In the genomic region with DNA sequence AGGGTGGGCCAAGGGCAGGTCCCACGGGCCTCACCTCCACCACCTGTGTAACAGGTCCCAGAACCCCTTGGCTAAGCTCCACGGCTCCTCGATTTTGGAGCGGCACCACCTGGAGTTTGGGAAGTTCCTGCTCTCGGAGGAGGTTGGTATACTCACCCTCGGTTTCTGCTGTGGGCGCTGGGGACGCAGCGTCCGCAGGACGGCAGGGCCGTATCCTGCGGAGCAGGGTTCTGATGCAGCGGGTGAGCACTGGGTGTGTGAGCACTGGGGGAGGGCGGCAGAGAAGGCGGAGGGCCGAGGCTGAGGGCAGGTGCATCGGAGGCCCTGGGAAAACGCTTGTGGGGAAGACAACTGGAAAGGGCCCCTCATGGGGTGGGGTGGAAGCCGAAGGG, we compare ENCODE assay signal across 7 cellular contexts. TPM values are rescaled to one million over a fixed set of nuclear protein-coding genes. Genes with fewer than 3 reads are reported as not detected.
DNase-seq lines count a peak whose midpoint lies in the region; ATAC-seq, FAIRE-seq and TF ChIP-seq lines count a peak whose summit lies in the region.

No MANE protein-coding gene starts in this region.

- 0 out of 2 replicates have a peak, but pooled peaks cover 2% of the 10 kb centered on the region for H3F3A ChIP-seq in GM23338 (replicated peaks; ENCODE audit: low read depth)

- H3K27me3 Mint-ChIP-seq in GM23338 (ENCODE audit: insufficient read depth, low read depth, poor library complexity) = peaks cover 8% of the 10 kb centered on the region
- no peaks in the 10 kb centered on the region for H3K27me3 Mint-ChIP-seq in activated T-helper 1 cell treated with anti-CD3 and anti-CD28 coated beads, Interleukin-12 subunit alpha, Interleukin-12 subunit beta, Interleukin-2, Interleukin-4 antibody, amounts not matched to agents 30 ng/mL and 10 ng/mL and 1 ng/mL, durations not matched to agents 14 hours and 24 hours and 36 hours (ENCODE audit: insufficient read depth)
- no peaks in the 10 kb centered on the region for H3K27me3 Mint-ChIP-seq in stimulated activated memory B cell treated with anti-CD40 and anti-IgM and Interleukin-4, amounts not matched to agents 10 μg/mL and 1 μg/mL and 100 μg/mL, for 72 hours

- peak overlapping the region; percentile 90 for H3K4me2 ChIP-seq in GM23338
- peak overlapping the region; percentile 22 for H3K4me2 ChIP-seq in keratinocyte (ENCODE audit: control insufficient read depth, extremely low read depth, insufficient read depth, low read depth, low read length)

- no peaks in the 10 kb centered on the region for H3K4me1 ChIP-seq in GM23338 (ENCODE audit: insufficient read depth)
- H3K4me1 ChIP-seq in keratinocyte (ENCODE audit: control insufficient read depth, extremely low read depth, insufficient read depth, low read length) = no peaks in the 10 kb centered on the region

- ATAC-seq in GM23338 = peak; percentile 18
- no peak for ATAC-seq in stimulated activated memory B cell treated with anti-CD40 and anti-IgM and Interleukin-4, amounts not matched to agents 10 μg/mL and 1 μg/mL and 100 μg/mL, for 72 hours

- H3K27ac ChIP-seq in GM23338 (ENCODE audit: low read depth) = no peak overlapping the region
- H3K27ac ChIP-seq in keratinocyte (ENCODE audit: control insufficient read depth, insufficient read depth, low read length) = no peak overlapping the region

- FAIRE-seq in keratinocyte (lab: Jason Lieb, UNC) = no peak

- H4K20me1 ChIP-seq in GM23338 (replicated peaks; ENCODE audit: insufficient read depth) = no peaks in the 10 kb centered on the region; the same call in 1 of the 2 replicates
- H4K20me1 ChIP-seq in keratinocyte (ENCODE audit: control insufficient read depth, extremely low read depth, insufficient read depth, low read length) = no peaks in the 10 kb centered on the region

- intact Hi-C loops in activated T-helper 1 cell treated with anti-CD3 and anti-CD28 coated beads, Interleukin-12 subunit alpha, Interleukin-12 subunit beta, Interleukin-2, Interleukin-4 antibody, amounts not matched to agents 30 ng/mL and 10 ng/mL and 1 ng/mL, durations not matched to agents 14 hours and 24 hours and 36 hours (cut with micrococcal nuclease) = no loop called here

- peaks cover 12% of the 10 kb centered on the region for H3K36me3 Mint-ChIP-seq in GM23338 (ENCODE audit: low read depth)
- peaks cover 5% of the 10 kb centered on the region for H3K36me3 Mint-ChIP-seq in activated T-helper 1 cell treated with anti-CD3 and anti-CD28 coated beads, Interleukin-12 subunit alpha, Interleukin-12 subunit beta, Interleukin-2, Interleukin-4 antibody, amounts not matched to agents 30 ng/mL and 10 ng/mL and 1 ng/mL, durations not matched to agents 14 hours and 24 hours and 36 hours (ENCODE audit: low read depth)
- H3K36me3 Mint-ChIP-seq in stimulated activated memory B cell treated with anti-CD40 and anti-IgM and Interleukin-4, amounts not matched to agents 10 μg/mL and 1 μg/mL and 100 μg/mL, for 72 hours = peaks cover 24% of the 10 kb centered on the region

- peak overlapping the region; percentile 87 for H3K4me3 ChIP-seq in GM23338
- H3K4me3 ChIP-seq in keratinocyte (ENCODE audit: control insufficient read depth in 2 of 3, extremely low read depth in 1 of 3, insufficient read depth in 2 of 3, low read depth in 1 of 3, low read length in 3 of 3) = no peak overlapping the region

- H3K79me2 ChIP-seq in GM23338 (replicated peaks; ENCODE audit: insufficient read depth) (no peaks in the 10 kb centered on the region), keratinocyte (ENCODE audit: control insufficient read depth, insufficient read depth, low read length) (no peaks in the 10 kb centered on the region)

- no peak overlapping the region for H3K9ac ChIP-seq in keratinocyte (ENCODE audit: control insufficient read depth, extremely low read depth, insufficient read depth, low read length)

- no peaks in the 10 kb centered on the region for H3K9me2 ChIP-seq in GM23338 (ENCODE audit: insufficient read depth)

- H3K9me3 Mint-ChIP-seq in GM23338 = no peaks in the 10 kb centered on the region; the same call in 2 of the 3 replicates
- no peaks in the 10 kb centered on the region for H3K9me3 Mint-ChIP-seq in activated T-helper 1 cell treated with anti-CD3 and anti-CD28 coated beads, Interleukin-12 subunit alpha, Interleukin-12 subunit beta, Interleukin-2, Interleukin-4 antibody, amounts not matched to agents 30 ng/mL and 10 ng/mL and 1 ng/mL, durations not matched to agents 14 hours and 24 hours and 36 hours
- H3K9me3 Mint-ChIP-seq in stimulated activated memory B cell treated with anti-CD40 and anti-IgM and Interleukin-4, amounts not matched to agents 10 μg/mL and 1 μg/mL and 100 μg/mL, for 72 hours = peaks cover 5% of the 10 kb centered on the region

- no peak overlapping the region for H3K27ac Mint-ChIP-seq in GM23338
- H3K27ac Mint-ChIP-seq in activated T-helper 1 cell treated with anti-CD3 and anti-CD28 coated beads, Interleukin-12 subunit alpha, Interleukin-12 subunit beta, Interleukin-2, Interleukin-4 antibody, amounts not matched to agents 30 ng/mL and 10 ng/mL and 1 ng/mL, durations not matched to agents 14 hours and 24 hours and 36 hours = peak overlapping the region; percentile 72
- H3K27ac Mint-ChIP-seq in stimulated activated memory B cell treated with anti-CD40 and anti-IgM and Interleukin-4, amounts not matched to agents 10 μg/mL and 1 μg/mL and 100 μg/mL, for 72 hours = peak overlapping the region; percentile 84

- TF ChIP-seq CTCF in GM23338 (conservative IDR thresholded peaks at IDR 0.05; ENCODE audit: low read depth in 2 of 2) (no peak; a peak in 1 of 4 replicates), keratinocyte (optimal IDR thresholded peaks at IDR 0.05 in 1 of 3, IDR thresholded peaks at IDR 0.05 in 1 of 3, conservative IDR thresholded peaks at IDR 0.05 in 1 of 3; ENCODE audit: extremely low read depth in 1 of 3, insufficient read depth in 2 of 3, low read length in 3 of 3) (no peak)

- H3K36me3 ChIP-seq in GM23338 (ENCODE audit: insufficient read depth) = no peaks in the 10 kb centered on the region
- no peaks in the 10 kb centered on the region for H3K36me3 ChIP-seq in keratinocyte (ENCODE audit: control insufficient read depth in 2 of 2, extremely low read depth in 1 of 2, insufficient read depth in 2 of 2, low read length in 2 of 2)

- peak overlapping the region; percentile 94 for H2AFZ ChIP-seq in GM23338
- H2AFZ ChIP-seq in keratinocyte (ENCODE audit: control insufficient read depth, low read length) = no peak overlapping the region

- dilution Hi-C loops in keratinocyte (cut with MboI; ENCODE audit: extremely low pct_ligation_motif_present, low sequenced_read_pairs) = no loop called here

- no peaks in the 10 kb centered on the region for H3K27me3 ChIP-seq in GM23338 (ENCODE audit: insufficient read depth)
- peaks cover 18% of the 10 kb centered on the region for H3K27me3 ChIP-seq in keratinocyte (ENCODE audit: control insufficient read depth, extremely low read depth, insufficient read depth, low read length)

- no peak for DNase-seq in GM23338 (ENCODE audit: low spot score)
- no peak for DNase-seq in activated T-helper 1 cell treated with anti-CD3 and anti-CD28 coated beads, Interleukin-12 subunit alpha, Interleukin-12 subunit beta, Interleukin-2, Interleukin-4 antibody, amounts not matched to agents 30 ng/mL and 10 ng/mL and 1 ng/mL, durations not matched to agents 14 hours and 24 hours and 36 hours (ENCODE audit: low spot score)
- DNase-seq in keratinocyte (ENCODE audit: low read depth, low spot score) = no peak
- no peak for DNase-seq in NCI-H226
- no peak for DNase-seq in cortex of kidney (lab: John Stamatoyannopoulos, UW)
- DNase-seq in activated CD4-positive, CD25-positive, alpha-beta regulatory T cell (lab: John Stamatoyannopoulos, UW) = no peak

- H3K4me1 Mint-ChIP-seq in GM23338 = no peaks in the 10 kb centered on the region; the same call in 2 of the 3 replicates
- peaks cover 8% of the 10 kb centered on the region for H3K4me1 Mint-ChIP-seq in activated T-helper 1 cell treated with anti-CD3 and anti-CD28 coated beads, Interleukin-12 subunit alpha, Interleukin-12 subunit beta, Interleukin-2, Interleukin-4 antibody, amounts not matched to agents 30 ng/mL and 10 ng/mL and 1 ng/mL, durations not matched to agents 14 hours and 24 hours and 36 hours (ENCODE audit: low read depth)
- peaks cover 28% of the 10 kb centered on the region for H3K4me1 Mint-ChIP-seq in stimulated activated memory B cell treated with anti-CD40 and anti-IgM and Interleukin-4, amounts not matched to agents 10 μg/mL and 1 μg/mL and 100 μg/mL, for 72 hours

- peak overlapping the region; percentile 73 for H3K4me3 Mint-ChIP-seq in GM23338
- peak overlapping the region; percentile 86 for H3K4me3 Mint-ChIP-seq in activated T-helper 1 cell treated with anti-CD3 and anti-CD28 coated beads, Interleukin-12 subunit alpha, Interleukin-12 subunit beta, Interleukin-2, Interleukin-4 antibody, amounts not matched to agents 30 ng/mL and 10 ng/mL and 1 ng/mL, durations not matched to agents 14 hours and 24 hours and 36 hours
- peak overlapping the region; percentile 87 for H3K4me3 Mint-ChIP-seq in stimulated activated memory B cell treated with anti-CD40 and anti-IgM and Interleukin-4, amounts not matched to agents 10 μg/mL and 1 μg/mL and 100 μg/mL, for 72 hours

- H3K9me3 ChIP-seq in keratinocyte (ENCODE audit: control insufficient read depth, low read depth, low read length) = peaks cover 3% of the 10 kb centered on the region

- H3K9me1 ChIP-seq in keratinocyte (ENCODE audit: control insufficient read depth, extremely low read depth, insufficient read depth, low read length) = no peaks in the 10 kb centered on the region

RNA-seq across cellular contexts. Expression of a gene that starts 11.0 kb away (rescaled TPM):
- total RNA-seq in GM23338 (2014; rRNA removed; shearing (Covaris generic)) = 60.5 and 149 TPM in 2 replicates
- polyA plus RNA-seq in GM23338 (2016; fragmentation: Nextera tagmentation; extraction: Ambion mirVana) (2,021 and 2,519 TPM in 2 replicates), keratinocyte (438 to 506 TPM (median 498 TPM) in 3 replicates)
- total RNA-seq in activated T-helper 1 cell treated with anti-CD3 and anti-CD28 coated beads, Interleukin-12 subunit alpha, Interleukin-12 subunit beta, Interleukin-2, Interleukin-4 antibody, amounts not matched to agents 30 ng/mL and 10 ng/mL and 1 ng/mL, durations not matched to agents 14 hours and 24 hours and 36 hours = 217 and 224 TPM in 2 replicates
- 767 TPM for polyA plus RNA-seq in keratinocyte (2011; ENCODE audit: low read depth)
- polyA plus RNA-seq in keratinocyte (2011; cell fraction: cytosol; rRNA removed) = 470 and 607 TPM in 2 replicates
- polyA plus RNA-seq in keratinocyte (2011; cell fraction: nucleus; rRNA removed) = 159 and 184 TPM in 2 replicates
- 1,121 and 1,143 TPM in 2 replicates for polyA plus RNA-seq in keratinocyte (2012; ENCODE audit: low replicate concordance)
- polyA minus RNA-seq in keratinocyte = 91.8 to 178 TPM (median 141 TPM) in 3 replicates
- polyA minus RNA-seq in keratinocyte (2011; cell fraction: cytosol; rRNA and poly(A)+ RNA removed) = 241 TPM
- polyA minus RNA-seq in keratinocyte (2011; cell fraction: nucleus; rRNA and poly(A)+ RNA removed) = 12.8 and 13.9 TPM in 2 replicates

RNA-seq across cellular contexts. Expression of a gene that starts 11.3 kb away (rescaled TPM):
- 2.2 and 4.4 TPM in 2 replicates for total RNA-seq in GM23338 (2014; rRNA removed; shearing (Covaris generic))
- polyA plus RNA-seq in GM23338 (2016; fragmentation: Nextera tagmentation; extraction: Ambion mirVana) = 3.0 and 5.7 TPM in 2 replicates
- 29.7 and 35.0 TPM in 2 replicates for total RNA-seq in activated T-helper 1 cell treated with anti-CD3 and anti-CD28 coated beads, Interleukin-12 subunit alpha, Interleukin-12 subunit beta, Interleukin-2, Interleukin-4 antibody, amounts not matched to agents 30 ng/mL and 10 ng/mL and 1 ng/mL, durations not matched to agents 14 hours and 24 hours and 36 hours
- polyA plus RNA-seq in keratinocyte = 6.4 to 12.5 TPM (median 8.0 TPM) in 3 replicates
- 5.7 TPM for polyA plus RNA-seq in keratinocyte (2011; ENCODE audit: low read depth)
- 6.8 and 10.3 TPM in 2 replicates for polyA plus RNA-seq in keratinocyte (2011; cell fraction: cytosol; rRNA removed)
- 18.3 and 25.5 TPM in 2 replicates for polyA plus RNA-seq in keratinocyte (2011; cell fraction: nucleus; rRNA removed)
- polyA plus RNA-seq in keratinocyte (2012; ENCODE audit: low replicate concordance) = 6.6 and 8.3 TPM in 2 replicates
- 3.6 to 7.9 TPM (median 3.9 TPM) in 3 replicates for polyA minus RNA-seq in keratinocyte
- not detected for polyA minus RNA-seq in keratinocyte (2011; cell fraction: cytosol; rRNA and poly(A)+ RNA removed)
- polyA minus RNA-seq in keratinocyte (2011; cell fraction: nucleus; rRNA and poly(A)+ RNA removed) = 5.9 and 9.0 TPM in 2 replicates

RNA-seq across cellular contexts. Expression of a gene that starts 25.9 kb away (rescaled TPM):
- 2.6 and 3.7 TPM in 2 replicates for total RNA-seq in GM23338 (2014; rRNA removed; shearing (Covaris generic))
- polyA plus RNA-seq in GM23338 (2016; fragmentation: Nextera tagmentation; extraction: Ambion mirVana) = 1.1 and 1.3 TPM in 2 replicates
- total RNA-seq in activated T-helper 1 cell treated with anti-CD3 and anti-CD28 coated beads, Interleukin-12 subunit alpha, Interleukin-12 subunit beta, Interleukin-2, Interleukin-4 antibody, amounts not matched to agents 30 ng/mL and 10 ng/mL and 1 ng/mL, durations not matched to agents 14 hours and 24 hours and 36 hours = 0.81 and 0.88 TPM in 2 replicates
- polyA plus RNA-seq in keratinocyte = 0.04 to 0.09 TPM in 2 of 3 replicates, not detected in the other
- polyA plus RNA-seq in keratinocyte (2011; ENCODE audit: low read depth) = 1.4 TPM
- not detected in 2 replicates for polyA plus RNA-seq in keratinocyte (2011; cell fraction: cytosol; rRNA removed)
- polyA plus RNA-seq in keratinocyte (2011; cell fraction: nucleus; rRNA removed) = 0.09 TPM in 1 of 2 replicates, not detected in the other
- 1.0 TPM in 1 of 2 replicates, not detected in the other for polyA plus RNA-seq in keratinocyte (2012; ENCODE audit: low replicate concordance)
- polyA minus RNA-seq in keratinocyte = not detected in 3 replicates
- polyA minus RNA-seq in keratinocyte (2011; cell fraction: cytosol; rRNA and poly(A)+ RNA removed) = not detected
- not detected in 2 replicates for polyA minus RNA-seq in keratinocyte (2011; cell fraction: nucleus; rRNA and poly(A)+ RNA removed)

RNA-seq across cellular contexts. Expression of a gene that starts 37.7 kb away (rescaled TPM):
- 3.1 and 5.0 TPM in 2 replicates for total RNA-seq in GM23338 (2014; rRNA removed; shearing (Covaris generic))
- polyA plus RNA-seq in GM23338 (2016; fragmentation: Nextera tagmentation; extraction: Ambion mirVana) (3.3 and 3.4 TPM in 2 replicates), keratinocyte (0.08 to 0.09 TPM in 2 of 3 replicates, not detected in the other)
- 9.8 and 10.1 TPM in 2 replicates for total RNA-seq in activated T-helper 1 cell treated with anti-CD3 and anti-CD28 coated beads, Interleukin-12 subunit alpha, Interleukin-12 subunit beta, Interleukin-2, Interleukin-4 antibody, amounts not matched to agents 30 ng/mL and 10 ng/mL and 1 ng/mL, durations not matched to agents 14 hours and 24 hours and 36 hours
- polyA plus RNA-seq in keratinocyte (2011; ENCODE audit: low read depth) = not detected
- 0.09 and 0.17 TPM in 2 replicates for polyA plus RNA-seq in keratinocyte (2011; cell fraction: cytosol; rRNA removed)
- 0.04 TPM in 1 of 2 replicates, not detected in the other for polyA plus RNA-seq in keratinocyte (2011; cell fraction: nucleus; rRNA removed)
- polyA plus RNA-seq in keratinocyte (2012; ENCODE audit: low replicate concordance) = not detected in 2 replicates
- not detected in 3 replicates for polyA minus RNA-seq in keratinocyte
- not detected for polyA minus RNA-seq in keratinocyte (2011; cell fraction: cytosol; rRNA and poly(A)+ RNA removed)
- not detected in 2 replicates for polyA minus RNA-seq in keratinocyte (2011; cell fraction: nucleus; rRNA and poly(A)+ RNA removed)

RNA-seq across cellular contexts. Expression of a gene that starts 42.6 kb away (rescaled TPM):
- total RNA-seq in GM23338 (2014; rRNA removed; shearing (Covaris generic)) = 49.0 and 53.8 TPM in 2 replicates
- 31.0 and 33.1 TPM in 2 replicates for polyA plus RNA-seq in GM23338 (2016; fragmentation: Nextera tagmentation; extraction: Ambion mirVana)
- total RNA-seq in activated T-helper 1 cell treated with anti-CD3 and anti-CD28 coated beads, Interleukin-12 subunit alpha, Interleukin-12 subunit beta, Interleukin-2, Interleukin-4 antibody, amounts not matched to agents 30 ng/mL and 10 ng/mL and 1 ng/mL, durations not matched to agents 14 hours and 24 hours and 36 hours = 30.4 and 31.0 TPM in 2 replicates
- polyA plus RNA-seq in keratinocyte = 40.1 to 58.8 TPM (median 42.0 TPM) in 3 replicates
- polyA plus RNA-seq in keratinocyte (2011; ENCODE audit: low read depth) = 29.2 TPM
- polyA plus RNA-seq in keratinocyte (2011; cell fraction: cytosol; rRNA removed) = 25.1 and 40.5 TPM in 2 replicates
- 95.0 and 116 TPM in 2 replicates for polyA plus RNA-seq in keratinocyte (2011; cell fraction: nucleus; rRNA removed)
- 35.2 and 39.7 TPM in 2 replicates for polyA plus RNA-seq in keratinocyte (2012; ENCODE audit: low replicate concordance)
- polyA minus RNA-seq in keratinocyte = 51.3 to 108 TPM (median 53.1 TPM) in 3 replicates
- polyA minus RNA-seq in keratinocyte (2011; cell fraction: cytosol; rRNA and poly(A)+ RNA removed) = 54.3 TPM
- 38.6 and 43.2 TPM in 2 replicates for polyA minus RNA-seq in keratinocyte (2011; cell fraction: nucleus; rRNA and poly(A)+ RNA removed)
